Comparison of ENCODE assay signal across 1 cellular context in genomic region chr14:49999826-50000214, GRCh38.
TF ChIP-seq lines count a peak whose summit lies in the region.

No MANE protein-coding gene starts in this region.

TF ChIP-seq in IMR-90, 13 proteins besides CTCF, POLR2A, EP300 and RAD21 (continued from another document):
- TF ChIP-seq, protein P1, sequence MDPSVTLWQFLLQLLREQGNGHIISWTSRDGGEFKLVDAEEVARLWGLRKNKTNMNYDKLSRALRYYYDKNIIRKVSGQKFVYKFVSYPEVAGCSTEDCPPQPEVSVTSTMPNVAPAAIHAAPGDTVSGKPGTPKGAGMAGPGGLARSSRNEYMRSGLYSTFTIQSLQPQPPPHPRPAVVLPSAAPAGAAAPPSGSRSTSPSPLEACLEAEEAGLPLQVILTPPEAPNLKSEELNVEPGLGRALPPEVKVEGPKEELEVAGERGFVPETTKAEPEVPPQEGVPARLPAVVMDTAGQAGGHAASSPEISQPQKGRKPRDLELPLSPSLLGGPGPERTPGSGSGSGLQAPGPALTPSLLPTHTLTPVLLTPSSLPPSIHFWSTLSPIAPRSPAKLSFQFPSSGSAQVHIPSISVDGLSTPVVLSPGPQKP (IDR thresholded peaks at IDR 0.05; ENCODE audit: borderline replicate concordance, low read depth, low read length), result no peak
- TF ChIP-seq BHLHE40 (IDR thresholded peaks at IDR 0.05; ENCODE audit: low read depth, low read length) (no peak), NFE2L2 (IDR thresholded peaks at IDR 0.05; ENCODE audit: low read depth, low read length) (no peak), RCOR1 (IDR thresholded peaks at IDR 0.05; ENCODE audit: insufficient replicate concordance, low read length) (no peak), SMC3 (IDR thresholded peaks at IDR 0.05; ENCODE audit: low read depth, low read length) (no peak), FOS (IDR thresholded peaks at IDR 0.05; ENCODE audit: low read depth, low read length) (no peak), MAZ (IDR thresholded peaks at IDR 0.05; ENCODE audit: borderline replicate concordance, low read depth, low read length) (no peak), RFX5 (IDR thresholded peaks at IDR 0.05; ENCODE audit: low read depth, low read length) (no peak)
- TF ChIP-seq, protein P2, sequence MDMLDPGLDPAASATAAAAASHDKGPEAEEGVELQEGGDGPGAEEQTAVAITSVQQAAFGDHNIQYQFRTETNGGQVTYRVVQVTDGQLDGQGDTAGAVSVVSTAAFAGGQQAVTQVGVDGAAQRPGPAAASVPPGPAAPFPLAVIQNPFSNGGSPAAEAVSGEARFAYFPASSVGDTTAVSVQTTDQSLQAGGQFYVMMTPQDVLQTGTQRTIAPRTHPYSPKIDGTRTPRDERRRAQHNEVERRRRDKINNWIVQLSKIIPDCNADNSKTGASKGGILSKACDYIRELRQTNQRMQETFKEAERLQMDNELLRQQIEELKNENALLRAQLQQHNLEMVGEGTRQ (IDR thresholded peaks at IDR 0.05; ENCODE audit: low read depth, low read length), result no peak
